1 cellular context compared by ENCODE assay signal in the genomic region with DNA sequence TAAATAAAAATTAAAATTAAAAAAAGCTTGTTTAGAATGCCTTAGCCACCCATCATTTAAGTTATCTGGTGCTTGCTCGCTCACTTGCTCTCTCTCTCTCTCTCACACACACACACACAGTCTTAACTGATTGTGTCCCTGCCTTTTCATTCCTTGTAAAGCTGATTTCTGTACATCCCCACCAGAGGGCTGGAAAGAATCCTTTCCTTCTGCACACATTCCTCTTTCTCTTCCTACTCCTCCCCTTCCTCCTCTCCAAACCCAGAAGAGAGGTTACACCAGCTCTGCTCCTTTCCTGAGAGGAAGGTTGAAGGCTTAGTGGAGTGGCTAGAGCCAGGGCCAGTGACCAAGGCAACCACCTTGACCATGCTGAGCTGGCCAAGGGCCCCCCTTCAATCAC.
TF ChIP-seq lines count a peak whose summit lies in the region.

No MANE protein-coding gene starts in this region.

TF ChIP-seq in HCT116, 20 proteins besides CTCF, POLR2A, EP300 and RAD21:
- TF ChIP-seq, protein P1, sequence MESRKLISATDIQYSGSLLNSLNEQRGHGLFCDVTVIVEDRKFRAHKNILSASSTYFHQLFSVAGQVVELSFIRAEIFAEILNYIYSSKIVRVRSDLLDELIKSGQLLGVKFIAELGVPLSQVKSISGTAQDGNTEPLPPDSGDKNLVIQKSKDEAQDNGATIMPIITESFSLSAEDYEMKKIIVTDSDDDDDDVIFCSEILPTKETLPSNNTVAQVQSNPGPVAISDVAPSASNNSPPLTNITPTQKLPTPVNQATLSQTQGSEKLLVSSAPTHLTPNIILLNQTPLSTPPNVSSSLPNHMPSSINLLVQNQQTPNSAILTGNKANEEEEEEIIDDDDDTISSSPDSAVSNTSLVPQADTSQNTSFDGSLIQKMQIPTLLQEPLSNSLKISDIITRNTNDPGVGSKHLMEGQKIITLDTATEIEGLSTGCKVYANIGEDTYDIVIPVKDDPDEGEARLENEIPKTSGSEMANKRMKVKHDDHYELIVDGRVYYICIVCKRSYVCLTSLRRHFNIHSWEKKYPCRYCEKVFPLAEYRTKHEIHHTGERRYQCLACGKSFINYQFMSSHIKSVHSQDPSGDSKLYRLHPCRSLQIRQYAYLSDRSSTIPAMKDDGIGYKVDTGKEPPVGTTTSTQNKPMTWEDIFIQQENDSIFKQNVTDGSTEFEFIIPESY (IDR thresholded peaks at IDR 0.05; ENCODE audit: extremely low read depth, insufficient replicate concordance, low read length), result no peak
- TF ChIP-seq POLR2AphosphoS5 (IDR thresholded peaks at IDR 0.05; ENCODE audit: low read depth, low read length), result no peak
